ENCODE assay signal across 26 cellular contexts in the genomic region with DNA sequence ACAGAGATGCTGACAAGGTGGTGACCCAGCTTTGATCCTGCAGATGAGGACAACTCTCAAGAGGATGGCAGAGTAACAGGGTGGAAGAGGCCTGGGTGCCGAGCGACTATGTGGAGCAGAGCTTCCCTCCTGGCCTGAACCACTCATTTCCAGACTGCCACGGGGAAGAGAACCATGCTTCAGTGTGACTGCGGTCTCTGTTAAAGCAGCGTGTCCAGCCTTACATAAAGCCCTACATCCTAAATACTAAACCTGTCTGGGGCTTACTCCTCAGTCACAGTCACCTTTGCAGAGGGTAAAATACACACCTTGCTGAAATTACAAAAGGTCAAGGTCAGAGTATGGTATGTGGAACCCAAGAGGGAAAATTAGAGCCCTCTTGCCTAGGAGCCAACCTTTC.
"Had no signal": no experiment of that assay in that cellular context is flagged by ENCODE, and none has a peak within 500 bp of the region (broad histone marks: within the 10 kb centered on the region; RNA-seq: fewer than 3 reads in every experiment).

No MANE protein-coding gene starts in this region.

- H3K27me3 ChIP-seq: foreskin keratinocyte, gastroesophageal sphincter, heart left ventricle, hepatocyte had no signal

- H3K9me3 ChIP-seq: gastroesophageal sphincter, heart left ventricle, left ventricle myocardium inferior, lower lobe of right lung, mucosa of descending colon had no signal

- H3K4me3 Mint-ChIP-seq: dendritic cell treated with granulocyte-macrophage colony-stimulating factor and Interleukin-4, amounts not matched to agents 40 ng/mL and 50 ng/mL, for 4 days; effector memory CD8-positive, alpha-beta T cell; endodermal cell; immature natural killer cell; mesothelial cell of epicardium; naive B cell had no signal

- H3K9me3 Mint-ChIP-seq: dendritic cell treated with granulocyte-macrophage colony-stimulating factor and Interleukin-4, amounts not matched to agents 40 ng/mL and 50 ng/mL, for 4 days; effector memory CD8-positive, alpha-beta T cell; endodermal cell; mesothelial cell of epicardium had no signal

- H3K4me1 Mint-ChIP-seq: immature natural killer cell, mesothelial cell of epicardium, naive B cell had no signal

- H3K4me3 ChIP-seq: gastroesophageal sphincter, heart left ventricle, hepatocyte, left ventricle myocardium inferior, lower lobe of right lung, mucosa of descending colon had no signal

- FAIRE-seq: colon, endometrium, frontal cortex, kidney had no signal

- H2AFZ ChIP-seq: hepatocyte had no signal

- H3K27ac Mint-ChIP-seq: dendritic cell treated with granulocyte-macrophage colony-stimulating factor and Interleukin-4, amounts not matched to agents 40 ng/mL and 50 ng/mL, for 4 days; effector memory CD8-positive, alpha-beta T cell; endodermal cell; immature natural killer cell; mesothelial cell of epicardium; naive B cell had no signal

- DNase-seq: cortex of kidney; effector CD8-positive, alpha-beta T cell; effector memory CD8-positive, alpha-beta T cell; endodermal cell; erythroblast; heart left ventricle; hypothalamus; immature natural killer cell; islet precursor cell; kidney; kidney glomerular epithelial cell; left colon; left ventricle myocardium inferior; lower lobe of right lung; mesenchymal stem cell; mucosa of descending colon; naive B cell had no signal

- H3K36me3 ChIP-seq: gastroesophageal sphincter, heart left ventricle, left ventricle myocardium inferior, lower lobe of right lung had no signal

- H3K27me3 Mint-ChIP-seq: dendritic cell treated with granulocyte-macrophage colony-stimulating factor and Interleukin-4, amounts not matched to agents 40 ng/mL and 50 ng/mL, for 4 days; effector memory CD8-positive, alpha-beta T cell had no signal

- H3K27ac ChIP-seq: epithelial cell of prostate, foreskin keratinocyte, gastroesophageal sphincter, hepatocyte, left ventricle myocardium inferior, lower lobe of right lung had no signal

- H3K4me2 ChIP-seq: hepatocyte had no signal

- H3K79me2 ChIP-seq: hepatocyte had no signal

- H3K36me3 Mint-ChIP-seq: immature natural killer cell, mesothelial cell of epicardium, naive B cell had no signal

- H3K4me1 ChIP-seq: gastroesophageal sphincter, lower lobe of right lung had no signal
